Comparison of ENCODE assay signal across 8 cellular contexts in the genomic region with DNA sequence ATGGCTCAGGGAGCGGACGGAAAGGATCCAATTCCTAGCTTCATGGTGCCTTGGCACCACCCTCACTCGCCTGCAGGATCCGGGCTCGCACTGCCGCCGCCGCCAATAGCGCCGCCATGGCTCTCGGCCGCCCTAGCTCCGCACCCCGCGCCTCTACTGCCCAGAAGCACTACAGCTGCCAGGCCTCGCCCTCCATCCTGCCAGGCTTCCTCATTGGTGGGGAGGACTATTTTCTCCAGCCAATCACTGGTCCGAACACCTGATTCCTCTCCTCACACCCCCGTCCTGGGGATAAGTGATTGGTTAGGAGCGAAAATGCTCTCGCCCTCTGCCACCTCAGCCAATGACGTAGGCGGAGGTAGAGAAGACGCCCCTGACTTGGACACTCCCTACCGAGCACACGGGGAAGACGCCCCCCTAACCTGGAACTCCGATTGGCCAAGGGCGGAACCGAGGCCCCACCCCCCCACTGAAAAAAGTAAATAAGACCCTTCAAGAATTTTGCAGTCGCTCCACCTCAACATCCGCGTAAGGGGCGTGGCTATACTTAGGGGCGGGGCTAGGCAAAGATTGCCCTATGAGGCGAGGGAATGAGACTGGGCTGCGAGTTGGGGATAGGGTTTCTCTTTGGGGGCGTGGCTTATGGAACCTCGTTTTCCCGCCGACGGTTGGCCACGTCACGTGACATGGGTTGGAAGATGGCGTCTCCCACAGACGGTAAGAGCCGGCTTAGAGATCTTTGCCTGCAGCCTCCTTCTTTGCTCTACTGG. TPM values are rescaled to one million over a fixed set of nuclear protein-coding genes. Genes with fewer than 3 reads are reported as not detected.
DNase-seq lines count a peak whose midpoint lies in the region; ATAC-seq and TF ChIP-seq lines count a peak whose summit lies in the region.

Gene ALDH6A1 (minus strand): TSS at position 177 of the 770 bp plus-strand sequence. CDS start 59 bp downstream, at position 118.
Gene LIN52 (plus strand): TSS at position 680 of the 770 bp plus-strand sequence. CDS start 19 bp downstream, at position 699.

- H3K27ac ChIP-seq in DND-41 (ENCODE audit: low read length) (peak within 1 kb of the TSS; percentile 86), KMS-11 (peak within 1 kb of the TSS; percentile 84), Panc1 (ENCODE audit: low read length) (peak within 1 kb of the TSS; percentile 93), esophagus (ENCODE audit: low read depth in 2 of 2, low read length in 1 of 2) (peak within 1 kb of the TSS; percentile 93 to 96)

- BruUV-seq in Panc1 (replicated peaks; lab: Mats Ljungman, UMichigan), result no TSS peak

- H3K9me3 Mint-ChIP-seq in activated T-cell treated with anti-CD3 and anti-CD28 coated beads, Interleukin-2, amount 50 U/mL, for 4 hours, result no peaks in the 10 kb centered on the region

- ATAC-seq in DND-41 (ENCODE audit: insufficient read depth, low read depth), result peak; percentile 93
- peak; percentile 93 for ATAC-seq in GM21737 (IDR thresholded peaks at IDR 0.05; ENCODE audit: unreplicated experiment)
- peak; percentile 97 for ATAC-seq in Panc1
- ATAC-seq in activated T-cell treated with anti-CD3 and anti-CD28 coated beads, Interleukin-2, amount 50 U/mL, for 4 hours, result peak; percentile 90 to 92

- POLR2A ChIA-PET in Panc1 (lab: Charles Lee), result no interaction called here

- H3K4me1 Mint-ChIP-seq in activated T-cell treated with anti-CD3 and anti-CD28 coated beads, Interleukin-2, amount 50 U/mL, for 4 hours (ENCODE audit: low read depth), result peaks cover 30% of the 10 kb centered on the region

- H3K27me3 Mint-ChIP-seq in activated T-cell treated with anti-CD3 and anti-CD28 coated beads, Interleukin-2, amount 50 U/mL, for 4 hours (ENCODE audit: low read depth), result no peaks in the 10 kb centered on the region

- H4K20me1 ChIP-seq in DND-41 (ENCODE audit: insufficient read depth, low read length) (no peaks in the 10 kb centered on the region; the same call in 1 of the 2 replicates), KMS-11 (ENCODE audit: insufficient read depth) (no peaks in the 10 kb centered on the region)

- peak; percentile 31 for TF ChIP-seq CTCF in DND-41 (IDR thresholded peaks at IDR 0.05; ENCODE audit: borderline replicate concordance, extremely low read depth, low read length, poor library complexity, severe bottlenecking)
- no peak for TF ChIP-seq CTCF in KMS-11 (conservative IDR thresholded peaks at IDR 0.05; ENCODE audit: low read depth, low read length)
- TF ChIP-seq CTCF in Panc1 (IDR thresholded peaks at IDR 0.05), result no peak

- CTCF ChIA-PET in Panc1 (lab: Charles Lee), result no interaction called here

- H3K27me3 ChIP-seq in DND-41 (ENCODE audit: insufficient read depth, low read length, poor library complexity) (no peaks in the 10 kb centered on the region), KMS-11 (ENCODE audit: insufficient read depth, low read depth) (no peaks in the 10 kb centered on the region), Panc1 (ENCODE audit: control insufficient read depth, insufficient read depth, low read length) (no peaks in the 10 kb centered on the region), esophagus (ENCODE audit: control insufficient read depth in 1 of 2, insufficient read depth in 2 of 2, low read length in 2 of 2) (no peaks in the 10 kb centered on the region), mucosa of stomach (ENCODE audit: control insufficient read depth, insufficient read depth, low read length) (no peaks in the 10 kb centered on the region)

- peak; percentile 100 for DNase-seq in DND-41
- DNase-seq in Panc1 (ENCODE audit: low read depth, low spot score), result peak; percentile 98
- peak; percentile 100 for DNase-seq in activated T-cell treated with anti-CD3 and anti-CD28 coated beads, Interleukin-2, amount 50 U/mL, for 4 hours
- DNase-seq in stimulated activated CD8-positive, alpha-beta memory T cell treated with anti-CD3 and anti-CD28 coated beads, Interleukin-7, amount 100 ng/mL, for 1 hour (ENCODE audit: low read depth in 2 of 2), result peak; percentile 100

- no peaks in the 10 kb centered on the region for H3K9me3 ChIP-seq in DND-41 (ENCODE audit: insufficient read depth, low read length, severe bottlenecking)
- H3K9me3 ChIP-seq in Panc1 (ENCODE audit: control insufficient read depth, insufficient read depth, low read depth, low read length), result no peaks in the 10 kb centered on the region
- H3K9me3 ChIP-seq in esophagus (ENCODE audit: control insufficient read depth in 2 of 2, insufficient read depth in 1 of 2, low read depth in 1 of 2, low read length in 1 of 2), result no peaks in the 10 kb centered on the region
- H3K9me3 ChIP-seq in mucosa of stomach (ENCODE audit: control insufficient read depth, low read length), result no peaks in the 10 kb centered on the region

- H3K4me1 ChIP-seq in DND-41 (ENCODE audit: insufficient read depth, low read length) (peaks cover 29% of the 10 kb centered on the region), KMS-11 (ENCODE audit: low read depth, poor library complexity, severe bottlenecking) (peaks cover 15% of the 10 kb centered on the region), Panc1 (ENCODE audit: control insufficient read depth, insufficient read depth, low read length) (peaks cover 7% of the 10 kb centered on the region; the same call in 1 of the 2 replicates), esophagus (ENCODE audit: control insufficient read depth in 2 of 2, insufficient read depth in 2 of 2, low read length in 1 of 2) (no peaks in the 10 kb centered on the region), mucosa of stomach (ENCODE audit: control insufficient read depth, insufficient read depth, low read length) (peaks cover 17% of the 10 kb centered on the region)

- H3K79me2 ChIP-seq in DND-41 (ENCODE audit: insufficient read depth, low read length) (peaks cover 54% of the 10 kb centered on the region), KMS-11 (ENCODE audit: insufficient read depth, low read depth) (peaks cover 13% of the 10 kb centered on the region; the same call in 1 of the 2 replicates)

- in situ Hi-C loops in Panc1 (cut with HindIII; ENCODE audit: low pct_unique_long_range_greater_than_20kb, low sequenced_read_pairs), result no loop called here

- 0 to 1% methylated on average over 46 of the region's 46 CpGs for WGBS in esophagus, 2 donors

- peak within 1 kb of the TSS; percentile 80 for H3K9ac ChIP-seq in DND-41 (ENCODE audit: low read depth, low read length)
- peak within 1 kb of the TSS; percentile 83 for H3K9ac ChIP-seq in KMS-11
- H3K9ac ChIP-seq in mucosa of stomach (ENCODE audit: low read length), result peak within 1 kb of the TSS; percentile 84

- H3K36me3 Mint-ChIP-seq in activated T-cell treated with anti-CD3 and anti-CD28 coated beads, Interleukin-2, amount 50 U/mL, for 4 hours (ENCODE audit: insufficient read depth), result peaks cover 1% of the 10 kb centered on the region

- H3K4me3 Mint-ChIP-seq in activated T-cell treated with anti-CD3 and anti-CD28 coated beads, Interleukin-2, amount 50 U/mL, for 4 hours, result peak within 1 kb of the TSS; percentile 99

- no peaks in the 10 kb centered on the region; the same call in 1 of the 2 replicates for H3K36me3 ChIP-seq in DND-41 (ENCODE audit: insufficient read depth, low read length)
- H3K36me3 ChIP-seq in KMS-11 (ENCODE audit: insufficient read depth), result no peaks in the 10 kb centered on the region
- peaks cover 4% of the 10 kb centered on the region; the same call in 1 of the 2 replicates for H3K36me3 ChIP-seq in Panc1 (ENCODE audit: control insufficient read depth, insufficient read depth, low read length)
- H3K36me3 ChIP-seq in esophagus (ENCODE audit: control insufficient read depth in 2 of 2, insufficient read depth in 2 of 2, low read length in 1 of 2), result no peaks in the 10 kb centered on the region
- H3K36me3 ChIP-seq in mucosa of stomach (ENCODE audit: control insufficient read depth, insufficient read depth, low read length), result no peaks in the 10 kb centered on the region

- intact Hi-C loops in Panc1 (cut with micrococcal nuclease; ENCODE audit: unreplicated experiment), result no loop called here

- peak within 1 kb of the TSS; percentile 88 to 98 for H3K4me3 ChIP-seq in DND-41 (ENCODE audit: low read depth in 1 of 2, low read length in 2 of 2)
- no peak within 1 kb of the TSS for H3K4me3 ChIP-seq in KMS-11 (IDR thresholded peaks at IDR 0.05; ENCODE audit: insufficient read depth, low read depth, low read length)
- H3K4me3 ChIP-seq in Panc1 (ENCODE audit: low read depth in 2 of 2, low read length in 2 of 2), result peak within 1 kb of the TSS; percentile 94 to 98
- H3K4me3 ChIP-seq in esophagus (ENCODE audit: low read depth in 1 of 2, low read length in 2 of 2), result peak within 1 kb of the TSS; percentile 61 to 83
- peak within 1 kb of the TSS; percentile 87 for H3K4me3 ChIP-seq in mucosa of stomach (ENCODE audit: low read length)

- H2AFZ ChIP-seq in DND-41 (ENCODE audit: low read depth, low read length) (peak within 1 kb of the TSS; percentile 96), KMS-11 (ENCODE audit: low read depth) (peak within 1 kb of the TSS; percentile 69)

- peak within 1 kb of the TSS; percentile 100 for H3K4me2 ChIP-seq in DND-41 (ENCODE audit: insufficient read depth, low read length)
- H3K4me2 ChIP-seq in KMS-11, result peak within 1 kb of the TSS; percentile 95

RNA-seq across cellular contexts. Expression of gene ALDH6A1, which starts in this region (rescaled TPM):
- 2.1 TPM for total RNA-seq in Panc1 (2021; ENCODE audit: unreplicated experiment)
- polyA plus RNA-seq in Panc1 (2012; ENCODE audit: insufficient read length), result 1.5 TPM
- total RNA-seq in activated T-cell treated with anti-CD3 and anti-CD28 coated beads, Interleukin-2, amount 50 U/mL, for 4 hours, result 1 to 10 TPM; 2.3 to 4.1 (median 2.9) TPM
- 1 to 10 TPM; 7.2 TPM for polyA plus RNA-seq in esophagus

RNA-seq across cellular contexts. Expression of gene LIN52, which starts in this region (rescaled TPM):
- total RNA-seq in Panc1 (2021; ENCODE audit: unreplicated experiment), result 6.7 TPM
- polyA plus RNA-seq in Panc1 (2012; ENCODE audit: insufficient read length), result 3.8 TPM
- 10 to 100 TPM; 16.9 to 20.2 (median 17.3) TPM for total RNA-seq in activated T-cell treated with anti-CD3 and anti-CD28 coated beads, Interleukin-2, amount 50 U/mL, for 4 hours
- 1 to 10 TPM; 2.8 to 3.0 TPM for polyA plus RNA-seq in esophagus
